In genomic region chr17:69761767-69762321, GRCh38 we compare ENCODE assay signal across 13 cellular contexts.
DNase-seq lines count a peak whose midpoint lies in the region; ATAC-seq, FAIRE-seq and TF ChIP-seq lines count a peak whose summit lies in the region.
"Had no signal": no experiment of that assay in that cellular context is flagged by ENCODE, and none has a peak within 500 bp of the region (broad histone marks: within the 10 kb centered on the region; RNA-seq: fewer than 3 reads in every experiment).

No MANE protein-coding gene starts in this region.

- TF ChIP-seq POLR2A in H1 (IDR thresholded peaks at IDR 0.05; ENCODE audit: control extremely low read depth in 1 of 2, low read depth in 2 of 2, low read length in 2 of 2) = no peak

- no peak overlapping the region for H2BK120ac ChIP-seq in H1 (replicated peaks; ENCODE audit: low read depth, low read length)

- no peak for TF ChIP-seq CTCF in H1 (IDR thresholded peaks at IDR 0.05; ENCODE audit: control extremely low read depth in 1 of 3, insufficient read depth in 1 of 3, low read depth in 1 of 3, low read length in 3 of 3)

- TF ChIP-seq EP300 in H1 (IDR thresholded peaks at IDR 0.05; ENCODE audit: borderline replicate concordance in 1 of 2, low read depth in 2 of 2, low read length in 2 of 2) = no peak

- no peak overlapping the region for H3K4me2 ChIP-seq in H1 (ENCODE audit: insufficient read depth in 1 of 2, low read depth in 2 of 2, low read length in 2 of 2)

- no peak for ATAC-seq in HG02763 (IDR thresholded peaks at IDR 0.05; ENCODE audit: unreplicated experiment)

- H4K8ac ChIP-seq in H1 (ENCODE audit: extremely low read depth, insufficient read depth, low read length) = no peak overlapping the region

- H3K9me3 ChIP-seq in H1 (ENCODE audit: insufficient read depth in 2 of 2, low read depth in 1 of 2, low read length in 1 of 2) = no peaks in the 10 kb centered on the region
- H3K9me3 ChIP-seq: left ventricle myocardium inferior had no signal

- H3K18ac ChIP-seq in H1 (ENCODE audit: extremely low read depth, low read length) = no peak overlapping the region

- H3K4me1 ChIP-seq in H1 (replicated peaks in 1 of 4; ENCODE audit: control insufficient read depth in 3 of 4, insufficient read depth in 4 of 4, low read length in 3 of 4) = no peaks in the 10 kb centered on the region
- H3K4me1 ChIP-seq: left ventricle myocardium inferior had no signal

- H2BK15ac ChIP-seq in H1 (ENCODE audit: low read length) = no peak overlapping the region

- no peak overlapping the region for H2BK20ac ChIP-seq in H1 (ENCODE audit: low read length)

- H3K4ac ChIP-seq in H1 (replicated peaks; ENCODE audit: insufficient read length, low read depth, low read length) = no peak overlapping the region

- no peak overlapping the region for H3K23ac ChIP-seq in H1 (ENCODE audit: insufficient read length)

- no peak overlapping the region for H3K27ac ChIP-seq in H1 (ENCODE audit: low read depth, low read length)
- H3K27ac ChIP-seq: left ventricle myocardium inferior, VCaP had no signal

- H4K20me1 ChIP-seq in H1 (replicated peaks in 1 of 2; ENCODE audit: control insufficient read depth in 1 of 2, insufficient read depth in 2 of 2, low read length in 2 of 2) = no peaks in the 10 kb centered on the region

- no peak overlapping the region; the same call in 1 of the 2 replicates for H2AK5ac ChIP-seq in H1 (ENCODE audit: low read depth, low read length)

- H3K79me1 ChIP-seq in H1 (ENCODE audit: low read depth, low read length) = no peaks in the 10 kb centered on the region

- H4K5ac ChIP-seq in H1 (ENCODE audit: insufficient read length, low read depth, low read length) = no peak overlapping the region

- H3K36me3 ChIP-seq in H1 (ENCODE audit: control insufficient read depth in 2 of 4, insufficient read depth in 4 of 4, low read length in 3 of 4) = no peaks in the 10 kb centered on the region
- H3K36me3 ChIP-seq: left ventricle myocardium inferior had no signal

- H3K9ac ChIP-seq in H1 (replicated peaks in 1 of 4; ENCODE audit: extremely low read depth in 1 of 4, low read depth in 3 of 4, low read length in 3 of 4) = no peak overlapping the region

- H3K79me2 ChIP-seq in H1 (ENCODE audit: control insufficient read depth in 1 of 2, insufficient read depth in 2 of 2, low read length in 2 of 2) = no peaks in the 10 kb centered on the region

- H3K14ac ChIP-seq in H1 (ENCODE audit: insufficient read length) = no peak overlapping the region

- no peaks in the 10 kb centered on the region for H3K27me3 ChIP-seq in H1 (replicated peaks in 1 of 4; ENCODE audit: control insufficient read depth in 3 of 4, extremely low read depth in 1 of 4, insufficient read depth in 3 of 4, low read length in 3 of 4)

- no peak overlapping the region for H2BK5ac ChIP-seq in H1 (ENCODE audit: low read depth, low read length)

- FAIRE-seq in H1 (lab: Jason Lieb, UNC) = no peak

- DNase-seq in Ammon's horn (ENCODE audit: low spot score) (peak; percentile 5), LoVo (ENCODE audit: low spot score) (peak; percentile 78), H1 (ENCODE audit: low read depth in 1 of 2, low spot score in 2 of 2) (no peak), medulla oblongata (ENCODE audit: extremely low spot score) (peak; percentile 14), NCI-H345 treated with DMSO at 0.1 percent for 48 hours (lab: John Stamatoyannopoulos, UW; ENCODE audit: unreplicated experiment) (no peak), mucosa of gallbladder (ENCODE audit: low spot score) (no peak)
- DNase-seq in activated CD8-positive, alpha-beta memory T cell treated with anti-CD3 and anti-CD28 coated beads, Interleukin-2, amount 50 U/mL, for 48 hours = no peak
- DNase-seq: activated naive CD8-positive, alpha-beta T cell treated with anti-CD3 and anti-CD28 coated beads for 36 hours; left ventricle myocardium inferior; NCI-H2171; stimulated activated CD4-positive, alpha-beta T cell treated with anti-CD3 and anti-CD28 coated beads, Interleukin-12 subunit alpha, Interleukin-12 subunit beta, amount 100 ng/mL, for 4 hours had no signal

- no peak overlapping the region for H3K4me3 ChIP-seq in H1 (ENCODE audit: extremely low read depth in 1 of 4, insufficient read depth in 2 of 4, low read depth in 3 of 4, low read length in 4 of 4)
- H3K4me3 ChIP-seq: left ventricle myocardium inferior had no signal

- no peaks in the 10 kb centered on the region; the same call in 1 of the 2 replicates for H3K23me2 ChIP-seq in H1 (ENCODE audit: low read depth, low read length)

- WGBS in H1 (ENCODE audit: extremely low coverage in 1 of 2, insufficient coverage in 1 of 2, insufficient read length in 1 of 2, insufficient replicate concordance in 2 of 2, low coverage in 1 of 2, low lambda C conversion rate in 2 of 2, missing lambda C conversion rate in 1 of 2), 2 experiments = 78% methylated on average over 4 of the region's 4 CpGs; no CpG with 5 or more reads in 1 of the 2 experiments

- H3K56ac ChIP-seq in H1 (replicated peaks; ENCODE audit: insufficient read length, low read depth, low read length) = no peak overlapping the region

- POLR2A ChIA-PET in H1 (lab: Charles Lee; ENCODE audit: partially characterized antibody) = no interaction called here

- peak overlapping the region; percentile 39; the same call in 1 of the 2 replicates for H2AFZ ChIP-seq in H1 (ENCODE audit: low read length)

- peak overlapping the region; percentile 85 for H2BK12ac ChIP-seq in H1 (ENCODE audit: low read depth, low read length)

- CTCF ChIA-PET in H1 (lab: Charles Lee; ENCODE audit: partially characterized antibody) = interaction anchor here (1.0 to 1.2 kb wide), 2 partner anchors 120 to 193 kb away, joined by 3 read pairs; no protein-coding TSS in a partner anchor

- TF ChIP-seq RAD21 in H1 (IDR thresholded peaks at IDR 0.05 in 1 of 2, conservative IDR thresholded peaks at IDR 0.05 in 1 of 2; ENCODE audit: low read depth in 2 of 2, low read length in 2 of 2) = no peak

- H4K91ac ChIP-seq in H1 (replicated peaks; ENCODE audit: insufficient read length, low read length) = no peak overlapping the region

TF ChIP-seq in H1, 55 proteins besides CTCF, POLR2A, EP300 and RAD21:
- TF ChIP-seq POLR2AphosphoS5 (IDR thresholded peaks at IDR 0.05; ENCODE audit: low read depth, low read length) = no peak
- no peak for TF ChIP-seq USF2 (IDR thresholded peaks at IDR 0.05; ENCODE audit: low read length)
- no peak for TF ChIP-seq SIN3A (conservative IDR thresholded peaks at IDR 0.05 in 1 of 2, IDR thresholded peaks at IDR 0.05 in 1 of 2; ENCODE audit: low read depth in 1 of 2, low read length in 2 of 2)
- no peak for TF ChIP-seq HDAC2 (IDR thresholded peaks at IDR 0.05; ENCODE audit: borderline replicate concordance in 1 of 2, low read depth in 2 of 2, low read length in 2 of 2)
- TF ChIP-seq JUND (IDR thresholded peaks at IDR 0.05; ENCODE audit: low read length) = peak; percentile 45; the same call in 1 of the 2 replicates
- TF ChIP-seq CREB1 (IDR thresholded peaks at IDR 0.05) = no peak

Comparison
In these comparisons a context has a peak if more than half of its experiments do, and no peak if none do; other contexts are left out.
1. DNase-seq: peak in Ammon's horn (single experiment), LoVo (single experiment) and medulla oblongata (single experiment); none in H1 (0 of 2), NCI-H345 treated with DMSO at 0.1 percent for 48 hours (single experiment), activated CD8-positive, alpha-beta memory T cell treated with anti-CD3 and anti-CD28 coated beads, Interleukin-2, amount 50 U/mL, for 48 hours (single experiment) and mucosa of gallbladder (single experiment).